Comparison of ENCODE assay signal across 9 cellular contexts in the genomic region with DNA sequence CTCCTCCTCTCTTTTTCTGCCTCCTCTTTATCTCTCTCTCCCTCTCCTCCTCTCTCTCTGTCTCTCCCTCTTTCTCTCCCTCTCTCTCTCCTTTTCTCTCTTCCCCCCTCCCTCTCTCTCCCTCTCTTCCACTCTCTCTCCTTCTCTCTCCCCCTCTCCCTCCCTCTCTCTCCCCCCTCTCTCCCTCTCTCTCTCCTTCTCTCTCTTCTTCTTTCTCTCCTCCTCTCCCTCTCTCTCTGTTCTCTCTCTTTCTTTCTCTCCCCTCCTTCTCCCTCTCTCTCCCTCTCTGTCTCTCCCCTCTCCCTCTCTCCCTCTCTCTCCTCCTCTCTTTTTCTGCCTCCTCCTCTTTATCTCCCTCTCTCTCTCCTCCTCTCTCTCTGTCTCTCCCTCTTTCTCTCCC.
"Had no signal": no experiment of that assay in that cellular context is flagged by ENCODE, and none has a peak within 500 bp of the region (broad histone marks: within the 10 kb centered on the region; RNA-seq: fewer than 3 reads in every experiment).

No MANE protein-coding gene starts in this region.

- H3K36me3 Mint-ChIP-seq: IgD-negative memory B cell had no signal

- H3K27ac ChIP-seq: GM23248, HL-60 had no signal

- H3K4me1 Mint-ChIP-seq: IgD-negative memory B cell had no signal

- H3K4me3 Mint-ChIP-seq: IgD-negative memory B cell had no signal

- H3K36me3 ChIP-seq: HAP-1 had no signal

- H3K4me1 ChIP-seq: HAP-1 had no signal

- H3K9me3 ChIP-seq: HAP-1 had no signal

- H3K4me3 ChIP-seq: GM23248, HAP-1 had no signal

- ATAC-seq: HCT116, HepG2 had no signal

- H3K27me3 Mint-ChIP-seq: IgD-negative memory B cell had no signal

- DNase-seq: GOT3, H7, KBM-7 had no signal

- H3K27ac Mint-ChIP-seq: IgD-negative memory B cell had no signal
